ENCODE assay signal across 8 cellular contexts in genomic region chr19:38003427-38004099, GRCh38.
A peak's percentile ranks its signal among the peaks of the same experiment; 100 is the strongest.
DNase-seq lines count a peak whose midpoint lies in the region; ATAC-seq, FAIRE-seq and TF ChIP-seq lines count a peak whose summit lies in the region.

No MANE protein-coding gene starts in this region.

- CTCF ChIA-PET in A673 (lab: Charles Lee) = interaction anchor here (0.6 to 0.8 kb wide), 2 partner anchors 96 to 359 kb away, joined by 3 to 10 read pairs; no protein-coding TSS in a partner anchor

- no peaks in the 10 kb centered on the region for H3K36me3 Mint-ChIP-seq in activated naive CD8-positive, alpha-beta T cell treated with anti-CD3 and anti-CD28 coated beads, Interleukin-2, amount 50 U/mL, for 24 hours (ENCODE audit: low read depth)
- H3K36me3 Mint-ChIP-seq in T-helper 17 cell (ENCODE audit: low read depth) = peaks cover 9% of the 10 kb centered on the region

- peak; percentile 25; the same call in 1 of the 2 replicates for TF ChIP-seq POLR2A in GM12892 (IDR thresholded peaks at IDR 0.05; ENCODE audit: low read depth, low read length)
- no peak for TF ChIP-seq POLR2A in heart left ventricle (IDR thresholded peaks at IDR 0.05)

- DNase-seq in A673 (ENCODE audit: low spot score) = peak; percentile 89
- DNase-seq in GM12892 (ENCODE audit: insufficient read length) = no peak
- peak; percentile 90 for DNase-seq in NCI-H345 treated with DMSO at 0.1 percent for 48 hours (lab: John Stamatoyannopoulos, UW; ENCODE audit: unreplicated experiment)
- DNase-seq in activated naive CD8-positive, alpha-beta T cell treated with anti-CD3 and anti-CD28 coated beads, Interleukin-2, amount 50 U/mL, for 24 hours = peak; percentile 31
- DNase-seq in heart left ventricle = peak; percentile 71 to 84 (median 74)
- peak; percentile 73 to 80 for DNase-seq in psoas muscle
- DNase-seq in stimulated activated naive CD4-positive, alpha-beta T cell treated with Interleukin-2 at 50 U/mL for 16 hours (lab: John Stamatoyannopoulos, UW) = no peak
- no peak for DNase-seq in T-helper 17 cell

- 3 to 9% (median 5%) methylated on average over 19 of the region's 19 CpGs for WGBS in heart left ventricle, 4 donors
- WGBS in psoas muscle, 3 donors = 3 to 7% (median 4%) methylated on average over 18 to 19 of the region's 19 CpGs

- H3K27ac ChIP-seq in A673 (ENCODE audit: low read depth, low read length, poor library complexity, severe bottlenecking) (peak overlapping the region; percentile 90), heart left ventricle (peak overlapping the region; percentile 53 to 93 (median 77)), psoas muscle (peak overlapping the region; percentile 75)

- no TSS peak for BruUV-seq in A673 (replicated peaks; lab: Mats Ljungman, UMichigan)

- H3K36me3 ChIP-seq in A673 (ENCODE audit: insufficient read depth, low read length, poor library complexity, severe bottlenecking) (no peaks in the 10 kb centered on the region), heart left ventricle (no peaks in the 10 kb centered on the region), psoas muscle (ENCODE audit: insufficient read depth in 1 of 2, low read depth in 1 of 2) (no peaks in the 10 kb centered on the region)

- peak; percentile 89 for FAIRE-seq in GM12892 (lab: Jason Lieb, UNC)

- no peak overlapping the region for H3K4me3 Mint-ChIP-seq in activated naive CD8-positive, alpha-beta T cell treated with anti-CD3 and anti-CD28 coated beads, Interleukin-2, amount 50 U/mL, for 24 hours
- H3K4me3 Mint-ChIP-seq in T-helper 17 cell = no peak overlapping the region

- H3K4me3 ChIP-seq in A673 (ENCODE audit: low read depth, low read length, poor library complexity, severe bottlenecking) (peak overlapping the region; percentile 43), heart left ventricle (peak overlapping the region in 11 of 12 donors; percentile 2 to 58 (median 50)), psoas muscle (peak overlapping the region; percentile 55)

- H3K4me1 ChIP-seq in A673 (ENCODE audit: insufficient read depth, low read length, poor library complexity, severe bottlenecking) (peaks cover 22% of the 10 kb centered on the region), heart left ventricle (peaks cover 4 to 50% (median 28%) of the 10 kb centered on the region in 12 donors), psoas muscle (peaks cover 16% of the 10 kb centered on the region)

- H3K27ac Mint-ChIP-seq in activated naive CD8-positive, alpha-beta T cell treated with anti-CD3 and anti-CD28 coated beads, Interleukin-2, amount 50 U/mL, for 24 hours = no peak overlapping the region
- no peak overlapping the region for H3K27ac Mint-ChIP-seq in T-helper 17 cell

- POLR2A ChIA-PET in A673 (lab: Charles Lee; ENCODE audit: low non-redundant PET) = no interaction called here

- H3K27me3 Mint-ChIP-seq in activated naive CD8-positive, alpha-beta T cell treated with anti-CD3 and anti-CD28 coated beads, Interleukin-2, amount 50 U/mL, for 24 hours = no peaks in the 10 kb centered on the region
- no peaks in the 10 kb centered on the region for H3K27me3 Mint-ChIP-seq in T-helper 17 cell

- TF ChIP-seq CTCF in A673 (conservative IDR thresholded peaks at IDR 0.05; ENCODE audit: low read depth, low read length) (no peak), heart left ventricle (IDR thresholded peaks at IDR 0.05) (no peak), psoas muscle (IDR thresholded peaks at IDR 0.05) (no peak)

- intact Hi-C loops in A673 (cut with micrococcal nuclease; ENCODE audit: unreplicated experiment) = loop anchor here (5.0 kb wide), 1 partner anchor 96 kb away; the partner anchor contains the start of genes SIPA1L3 and WDR87
- intact Hi-C loops in heart left ventricle (cut with DNase I) = loop anchor here in 5 of 10 donors (5.0 to 10.0 kb wide), 3 partner anchors 91 to 99 kb away; partner anchors contain the start of genes SIPA1L3 (in 4 of the 5) and WDR87 (in 4 of the 5)
- intact Hi-C loops in psoas muscle (cut with DNase I) = loop anchor here in 1 of 2 donors (5.0 kb wide), 1 partner anchor 96 kb away; the partner anchor contains the start of genes SIPA1L3 and WDR87

- H3K27me3 ChIP-seq in A673 (replicated peaks; ENCODE audit: insufficient read depth, low read depth, low read length, poor library complexity) (no peaks in the 10 kb centered on the region), heart left ventricle (no peaks in the 10 kb centered on the region), psoas muscle (ENCODE audit: insufficient read depth in 3 of 3, low read length in 2 of 3) (no peaks in the 10 kb centered on the region)

- H3K4me1 Mint-ChIP-seq in activated naive CD8-positive, alpha-beta T cell treated with anti-CD3 and anti-CD28 coated beads, Interleukin-2, amount 50 U/mL, for 24 hours = peaks cover 34% of the 10 kb centered on the region
- H3K4me1 Mint-ChIP-seq in T-helper 17 cell = peaks cover 17% of the 10 kb centered on the region

- H3K9me3 ChIP-seq in A673 (ENCODE audit: low read depth, low read length, poor library complexity, severe bottlenecking) = no peaks in the 10 kb centered on the region
- H3K9me3 ChIP-seq in heart left ventricle = no peaks in the 10 kb centered on the region
- H3K9me3 ChIP-seq in psoas muscle = no peaks in the 10 kb centered on the region
- no peaks in the 10 kb centered on the region for H3K9me3 ChIP-seq in T-helper 17 cell (ENCODE audit: control insufficient read depth, low read length, poor library complexity, severe bottlenecking)

- H3K9me3 Mint-ChIP-seq in activated naive CD8-positive, alpha-beta T cell treated with anti-CD3 and anti-CD28 coated beads, Interleukin-2, amount 50 U/mL, for 24 hours = no peaks in the 10 kb centered on the region

- peak; percentile 50 for ATAC-seq in activated naive CD8-positive, alpha-beta T cell treated with anti-CD3 and anti-CD28 coated beads, Interleukin-2, amount 50 U/mL, for 24 hours
- peak in 3 of 4 donors; percentile 19 to 49 (median 33) for ATAC-seq in heart left ventricle
- ATAC-seq in psoas muscle = peak; percentile 38 to 53 (median 41)
- no peak for ATAC-seq in T-helper 17 cell

Comparison
In these comparisons a context has a peak if more than half of its experiments do, and no peak if none do; other contexts are left out.
1. DNase-seq: peak in A673 (single experiment), NCI-H345 treated with DMSO at 0.1 percent for 48 hours (single experiment), activated naive CD8-positive, alpha-beta T cell treated with anti-CD3 and anti-CD28 coated beads, Interleukin-2, amount 50 U/mL, for 24 hours (single experiment), heart left ventricle (5 of 5) and psoas muscle (2 of 2); none in GM12892 (single experiment), stimulated activated naive CD4-positive, alpha-beta T cell treated with Interleukin-2 at 50 U/mL for 16 hours (single experiment) and T-helper 17 cell (0 of 3).
2. Peak in every context shown above with its lines, with median percentiles within 50 percentile points of each other: H3K27ac ChIP-seq and H3K4me3 ChIP-seq.